ENCODE assay signal across 8 cellular contexts in the genomic region with DNA sequence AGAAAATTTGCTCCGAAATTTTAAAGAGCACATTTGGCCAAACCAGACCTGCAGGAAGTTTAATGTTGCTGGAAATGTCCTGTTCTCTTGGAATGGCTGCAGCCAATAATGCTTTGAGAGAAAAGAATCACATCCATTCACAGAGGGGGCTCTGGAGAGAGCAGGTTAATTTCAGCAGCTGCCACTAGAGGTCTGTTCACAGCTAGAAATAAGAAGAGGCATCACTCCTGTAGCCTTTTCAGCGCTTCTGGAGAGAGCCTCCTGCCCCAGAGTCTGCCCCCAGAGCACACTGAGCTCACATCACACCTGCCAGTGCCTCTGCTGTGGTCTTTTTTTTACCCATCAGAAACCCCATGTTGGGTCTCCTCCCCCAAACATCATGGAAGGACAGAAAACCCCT.
A peak's percentile ranks its signal among the peaks of the same experiment; 100 is the strongest.
DNase-seq lines count a peak whose midpoint lies in the region; ATAC-seq, FAIRE-seq and TF ChIP-seq lines count a peak whose summit lies in the region.

No MANE protein-coding gene starts in this region.

- intact Hi-C loops in cardiac septum (cut with DNase I), result no loop called here
- intact Hi-C loops in kidney (cut with DNase I), result no loop called here

- H3K9me3 ChIP-seq in cardiac muscle cell (ENCODE audit: low read depth) (no peaks in the 10 kb centered on the region), kidney (ENCODE audit: control insufficient read depth in 1 of 2, low read length in 2 of 2) (peaks cover 0 to 4% of the 10 kb centered on the region in 2 donors)

- no peak overlapping the region for H3K27ac Mint-ChIP-seq in activated T-cell treated with anti-CD3 and anti-CD28 coated beads, Interleukin-2, amount 50 U/mL, for 72 hours

- peak; percentile 61 for TF ChIP-seq CTCF in cardiac muscle cell (IDR thresholded peaks at IDR 0.05; ENCODE audit: low read depth, low read length)
- TF ChIP-seq CTCF in kidney (IDR thresholded peaks at IDR 0.05; ENCODE audit: borderline replicate concordance, extremely low read depth, insufficient read depth), result peak; percentile 33

- peaks cover 10% of the 10 kb centered on the region for H3K27me3 Mint-ChIP-seq in activated T-cell treated with anti-CD3 and anti-CD28 coated beads, Interleukin-2, amount 50 U/mL, for 72 hours (ENCODE audit: low read depth)

- H3K27ac ChIP-seq in cardiac muscle cell (no peak overlapping the region), kidney (ENCODE audit: low read depth in 2 of 2, low read length in 2 of 2) (no peak overlapping the region)

- no peak overlapping the region for H3K4me3 Mint-ChIP-seq in activated T-cell treated with anti-CD3 and anti-CD28 coated beads, Interleukin-2, amount 50 U/mL, for 72 hours

- no peak overlapping the region for H3K9ac ChIP-seq in kidney (ENCODE audit: low read length in 2 of 2)

- H3K36me3 ChIP-seq in cardiac muscle cell, result no peaks in the 10 kb centered on the region
- no peaks in the 10 kb centered on the region for H3K36me3 ChIP-seq in kidney (ENCODE audit: control insufficient read depth in 1 of 2, insufficient read depth in 2 of 2, low read length in 2 of 2)

- no peaks in the 10 kb centered on the region for H3K4me1 ChIP-seq in cardiac muscle cell (ENCODE audit: low read depth)
- no peaks in the 10 kb centered on the region for H3K4me1 ChIP-seq in kidney (ENCODE audit: control insufficient read depth in 1 of 2, insufficient read depth in 1 of 2, low read depth in 1 of 2, low read length in 2 of 2)

- peak; percentile 79 for ATAC-seq in HG03354 (IDR thresholded peaks at IDR 0.05; ENCODE audit: poor library complexity, severe bottlenecking, unreplicated experiment)
- no peak for ATAC-seq in activated T-cell treated with anti-CD3 and anti-CD28 coated beads, Interleukin-2, amount 50 U/mL, for 72 hours (replicated peaks in 1 of 2)

- FAIRE-seq in kidney (lab: Jason Lieb, UNC), result no peak

- H3K4me3 ChIP-seq in cardiac muscle cell (no peak overlapping the region), kidney (ENCODE audit: low read length in 2 of 2) (no peak overlapping the region)

- H3K4me1 Mint-ChIP-seq in activated T-cell treated with anti-CD3 and anti-CD28 coated beads, Interleukin-2, amount 50 U/mL, for 72 hours (ENCODE audit: low read depth), result no peaks in the 10 kb centered on the region

- DNase-seq in cardiac muscle cell (ENCODE audit: low read depth in 1 of 2, low spot score in 1 of 2) (peak; percentile 60 to 71), cardiac septum (ENCODE audit: low spot score) (no peak), SW 1271 (lab: John Stamatoyannopoulos, UW) (peak; percentile 20 to 44), kidney (no peak), activated T-cell treated with anti-CD3 and anti-CD28 coated beads for 4 hours (no peak)
- no peak for DNase-seq in activated CD4-positive, CD25-positive, alpha-beta regulatory T cell treated with anti-CD3 and anti-CD28 coated beads, Interleukin-2, amount 50 U/mL, for 72 hours
- DNase-seq in activated T-cell treated with anti-CD3 and anti-CD28 coated beads, Interleukin-2, amount 50 U/mL, for 72 hours, result no peak

- no peaks in the 10 kb centered on the region for H3K9me3 Mint-ChIP-seq in activated T-cell treated with anti-CD3 and anti-CD28 coated beads, Interleukin-2, amount 50 U/mL, for 72 hours

- no peaks in the 10 kb centered on the region for H3K27me3 ChIP-seq in cardiac muscle cell

- no peaks in the 10 kb centered on the region for H3K36me3 Mint-ChIP-seq in activated T-cell treated with anti-CD3 and anti-CD28 coated beads, Interleukin-2, amount 50 U/mL, for 72 hours (ENCODE audit: insufficient read depth in 2 of 2)

Comparison
In these comparisons a context has a peak if more than half of its experiments do, and no peak if none do; other contexts are left out.
1. DNase-seq: peak in cardiac muscle cell (2 of 2) and SW 1271 (2 of 2); none in cardiac septum (single experiment), kidney (single experiment), activated CD4-positive, CD25-positive, alpha-beta regulatory T cell treated with anti-CD3 and anti-CD28 coated beads, Interleukin-2, amount 50 U/mL, for 72 hours (single experiment), activated T-cell treated with anti-CD3 and anti-CD28 coated beads, Interleukin-2, amount 50 U/mL, for 72 hours (0 of 2) and activated T-cell treated with anti-CD3 and anti-CD28 coated beads for 4 hours (single experiment).